Comparison of ENCODE assay signal across 25 cellular contexts in the genomic region with DNA sequence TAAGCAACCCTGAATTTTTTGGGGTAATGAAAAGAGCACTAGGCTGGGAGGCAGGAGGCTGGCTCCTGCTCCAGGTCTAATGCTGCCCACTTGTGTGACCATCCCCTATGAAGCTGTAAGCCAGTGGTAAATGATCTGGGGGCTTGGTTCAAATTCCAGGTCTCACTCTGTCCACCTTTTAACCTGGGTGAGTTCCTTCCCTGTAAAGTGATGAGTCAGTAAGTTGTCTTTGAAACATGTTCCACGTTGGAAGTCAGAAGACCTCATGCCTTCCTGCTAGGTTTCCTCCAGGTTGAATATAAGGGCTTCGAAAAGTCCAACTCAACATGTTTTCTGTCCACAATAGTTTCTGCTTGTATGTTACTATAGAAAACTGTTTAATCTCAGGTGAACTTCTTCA.
DNase-seq lines count a peak whose midpoint lies in the region; ATAC-seq, FAIRE-seq and TF ChIP-seq lines count a peak whose summit lies in the region.
"Had no signal": no experiment of that assay in that cellular context is flagged by ENCODE, and none has a peak within 500 bp of the region (broad histone marks: within the 10 kb centered on the region; RNA-seq: fewer than 3 reads in every experiment).

No MANE protein-coding gene starts in this region.

- no peaks in the 10 kb centered on the region for H3K27me3 Mint-ChIP-seq in activated CD4-positive, alpha-beta T cell treated with anti-CD3 and anti-CD28 coated beads, Interleukin-2, amount 10 ng/mL, durations not matched to agents 24 days and 14 days
- H3K27me3 Mint-ChIP-seq: CD4-positive, CD25-positive, alpha-beta regulatory T cell had no signal

- no peak overlapping the region for H3K4me2 ChIP-seq in A549
- H3K4me2 ChIP-seq: BLaER1 had no signal

- ATAC-seq in A549 = no peak
- ATAC-seq: GM12878 had no signal

- H3K4me1 ChIP-seq in A549 (no peaks in the 10 kb centered on the region), esophagus muscularis mucosa (no peaks in the 10 kb centered on the region)
- H3K4me1 ChIP-seq: BE2C, BLaER1 had no signal

- no peak overlapping the region for H3K4me3 Mint-ChIP-seq in activated CD4-positive, alpha-beta T cell treated with anti-CD3 and anti-CD28 coated beads, Interleukin-2, amount 10 ng/mL, durations not matched to agents 24 days and 14 days
- H3K4me3 Mint-ChIP-seq: CD14-positive monocyte; CD4-positive, alpha-beta memory T cell; CD4-positive, CD25-positive, alpha-beta regulatory T cell; CD8-positive, alpha-beta memory T cell had no signal

- intact Hi-C loops in activated CD4-positive, alpha-beta T cell treated with anti-CD3 and anti-CD28 coated beads, Interleukin-2, amount 10 ng/mL, durations not matched to agents 24 days and 14 days (cut with micrococcal nuclease) = no loop called here
- intact Hi-C loops in esophagus muscularis mucosa (cut with DNase I) = no loop called here

- H3K4me3 ChIP-seq in A549 (no peak overlapping the region), esophagus muscularis mucosa (no peak overlapping the region)
- H3K4me3 ChIP-seq: BLaER1, GM12878 had no signal

- CTCF ChIA-PET in A549 (lab: Yijun Ruan, JAX) = no interaction called here

- peak; percentile 19 for DNase-seq in activated CD4-positive, alpha-beta T cell treated with anti-CD3 and anti-CD28 coated beads, Interleukin-2, amount 10 ng/mL, durations not matched to agents 24 days and 14 days
- DNase-seq in activated CD4-positive, alpha-beta T cell treated with anti-CD3 and anti-CD28 coated beads, Interleukin-2, amount 50 U/mL, for 1 hour = no peak
- no peak for DNase-seq in A549 (ENCODE audit: low read depth in 1 of 2, low spot score in 1 of 2)
- DNase-seq in esophagus muscularis mucosa (ENCODE audit: extremely low spot score) = peak; percentile 82
- no peak for DNase-seq in NOMO-1 treated with DMSO at 0.1 percent for 48 hours (lab: John Stamatoyannopoulos, UW; ENCODE audit: unreplicated experiment)
- DNase-seq: ACHN; BE2C; C1 segment of cervical spinal cord; CD4-positive, alpha-beta memory T cell; CD4-positive, CD25-positive, alpha-beta regulatory T cell; CD8-positive, alpha-beta memory T cell; COR-L47; DMS 273 treated with DMSO at 0.1 percent for 48 hours; DMS153; DMS53; DMS79; DND-41; EL; GDM1 had no signal

- no peaks in the 10 kb centered on the region for H3K36me3 Mint-ChIP-seq in activated CD4-positive, alpha-beta T cell treated with anti-CD3 and anti-CD28 coated beads, Interleukin-2, amount 10 ng/mL, durations not matched to agents 24 days and 14 days (ENCODE audit: low read depth)
- H3K36me3 Mint-ChIP-seq: CD14-positive monocyte; CD4-positive, alpha-beta memory T cell; CD4-positive, CD25-positive, alpha-beta regulatory T cell; CD8-positive, alpha-beta memory T cell had no signal

- TF ChIP-seq CTCF in A549 (IDR thresholded peaks at IDR 0.05) = no peak
- no peak for TF ChIP-seq CTCF in esophagus muscularis mucosa (IDR thresholded peaks at IDR 0.05)

- no peak overlapping the region for H3K27ac Mint-ChIP-seq in activated CD4-positive, alpha-beta T cell treated with anti-CD3 and anti-CD28 coated beads, Interleukin-2, amount 10 ng/mL, durations not matched to agents 24 days and 14 days
- H3K27ac Mint-ChIP-seq: CD14-positive monocyte; CD4-positive, alpha-beta memory T cell; CD4-positive, CD25-positive, alpha-beta regulatory T cell; CD8-positive, alpha-beta memory T cell had no signal

- H3K9me3 Mint-ChIP-seq in activated CD4-positive, alpha-beta T cell treated with anti-CD3 and anti-CD28 coated beads, Interleukin-2, amount 10 ng/mL, durations not matched to agents 24 days and 14 days = no peaks in the 10 kb centered on the region

- no peaks in the 10 kb centered on the region for H3K27me3 ChIP-seq in esophagus muscularis mucosa
- H3K27me3 ChIP-seq: BE2C, BLaER1 had no signal

- WGBS in A549 (ENCODE audit: missing lambda C conversion rate) = 0% methylated on average over 2 of the region's 2 CpGs
- 71% methylated on average over 2 of the region's 2 CpGs for WGBS in esophagus muscularis mucosa

- TF ChIP-seq POLR2A in A549 (IDR thresholded peaks at IDR 0.05; ENCODE audit: low read length) (no peak), esophagus muscularis mucosa (IDR thresholded peaks at IDR 0.05; ENCODE audit: low read depth) (no peak)

- no peak overlapping the region for H3K27ac ChIP-seq in A549
- no peak overlapping the region for H3K27ac ChIP-seq in esophagus muscularis mucosa (replicated peaks in 1 of 4)
- H3K27ac ChIP-seq: 22Rv1, BLaER1 had no signal

- no peaks in the 10 kb centered on the region for H3K36me3 ChIP-seq in esophagus muscularis mucosa
- H3K36me3 ChIP-seq: BE2C, BLaER1 had no signal

- no peak for FAIRE-seq in A549 (lab: Jason Lieb, UNC)
- FAIRE-seq: GM12878, GM12892, GM18507 had no signal

- TF ChIP-seq EP300 in A549 (IDR thresholded peaks at IDR 0.05) (no peak), esophagus muscularis mucosa (IDR thresholded peaks at IDR 0.05) (no peak)

- POLR2A ChIA-PET in A549 (lab: Yijun Ruan, JAX) = no interaction called here

- H3K9me3 ChIP-seq in A549 (peaks cover 2% of the 10 kb centered on the region; the same call in 1 of the 3 replicates), esophagus muscularis mucosa (no peaks in the 10 kb centered on the region)
- H3K9me3 ChIP-seq: BE2C, BLaER1 had no signal

- H3K4me1 Mint-ChIP-seq in activated CD4-positive, alpha-beta T cell treated with anti-CD3 and anti-CD28 coated beads, Interleukin-2, amount 10 ng/mL, durations not matched to agents 24 days and 14 days = no peaks in the 10 kb centered on the region
- H3K4me1 Mint-ChIP-seq: CD14-positive monocyte; CD4-positive, alpha-beta memory T cell; CD4-positive, CD25-positive, alpha-beta regulatory T cell; CD8-positive, alpha-beta memory T cell had no signal

- TF ChIP-seq RAD21 in A549 (conservative IDR thresholded peaks at IDR 0.05 in 1 of 2, IDR thresholded peaks at IDR 0.05 in 1 of 2) = no peak

TF ChIP-seq in A549, 52 proteins besides CTCF, POLR2A, EP300 and RAD21:
- TF ChIP-seq HOXB13 (CRISPR knock-in tag; IDR thresholded peaks at IDR 0.05; ENCODE audit: low read depth) (no peak), HDAC2 (IDR thresholded peaks at IDR 0.05) (no peak), MAFK (IDR thresholded peaks at IDR 0.05; ENCODE audit: partially characterized antibody) (peak; percentile 57), FOXS1 (CRISPR knock-in tag; IDR thresholded peaks at IDR 0.05) (no peak)
TF ChIP-seq in A549: peak in this region for 1.

Comparison
In these comparisons a context has a peak if more than half of its experiments do, and no peak if none do; other contexts are left out.
1. DNase-seq: peak in activated CD4-positive, alpha-beta T cell treated with anti-CD3 and anti-CD28 coated beads, Interleukin-2, amount 10 ng/mL, durations not matched to agents 24 days and 14 days (single experiment) and esophagus muscularis mucosa (single experiment); none in activated CD4-positive, alpha-beta T cell treated with anti-CD3 and anti-CD28 coated beads, Interleukin-2, amount 50 U/mL, for 1 hour (single experiment), A549 (0 of 2) and NOMO-1 treated with DMSO at 0.1 percent for 48 hours (single experiment).